Comparison of ENCODE assay signal across 1 cellular context in genomic region chr9:111959468-111959941, GRCh38.
A peak's percentile ranks its signal among the peaks of the same experiment; 100 is the strongest.
TF ChIP-seq lines count a peak whose summit lies in the region.

No MANE protein-coding gene starts in this region.

TF ChIP-seq in A549, 52 proteins besides CTCF, POLR2A, EP300 and RAD21 (continued from another document):
- TF ChIP-seq, protein P1, sequence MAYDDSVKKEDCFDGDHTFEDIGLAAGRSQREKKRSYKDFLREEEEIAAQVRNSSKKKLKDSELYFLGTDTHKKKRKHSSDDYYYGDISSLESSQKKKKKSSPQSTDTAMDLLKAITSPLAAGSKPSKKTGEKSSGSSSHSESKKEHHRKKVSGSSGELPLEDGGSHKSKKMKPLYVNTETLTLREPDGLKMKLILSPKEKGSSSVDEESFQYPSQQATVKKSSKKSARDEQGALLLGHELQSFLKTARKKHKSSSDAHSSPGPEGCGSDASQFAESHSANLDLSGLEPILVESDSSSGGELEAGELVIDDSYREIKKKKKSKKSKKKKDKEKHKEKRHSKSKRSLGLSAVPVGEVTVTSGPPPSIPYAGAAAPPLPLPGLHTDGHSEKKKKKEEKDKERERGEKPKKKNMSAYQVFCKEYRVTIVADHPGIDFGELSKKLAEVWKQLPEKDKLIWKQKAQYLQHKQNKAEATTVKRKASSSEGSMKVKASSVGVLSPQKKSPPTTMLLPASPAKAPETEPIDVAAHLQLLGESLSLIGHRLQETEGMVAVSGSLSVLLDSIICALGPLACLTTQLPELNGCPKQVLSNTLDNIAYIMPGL (CRISPR knock-in tag; IDR thresholded peaks at IDR 0.05; ENCODE audit: borderline replicate concordance) = no peak
- TF ChIP-seq JUNB (IDR thresholded peaks at IDR 0.05) = peak; percentile 35; the same call in 1 of the 2 replicates
